Comparison of ENCODE assay signal across 8 cellular contexts in the genomic region with DNA sequence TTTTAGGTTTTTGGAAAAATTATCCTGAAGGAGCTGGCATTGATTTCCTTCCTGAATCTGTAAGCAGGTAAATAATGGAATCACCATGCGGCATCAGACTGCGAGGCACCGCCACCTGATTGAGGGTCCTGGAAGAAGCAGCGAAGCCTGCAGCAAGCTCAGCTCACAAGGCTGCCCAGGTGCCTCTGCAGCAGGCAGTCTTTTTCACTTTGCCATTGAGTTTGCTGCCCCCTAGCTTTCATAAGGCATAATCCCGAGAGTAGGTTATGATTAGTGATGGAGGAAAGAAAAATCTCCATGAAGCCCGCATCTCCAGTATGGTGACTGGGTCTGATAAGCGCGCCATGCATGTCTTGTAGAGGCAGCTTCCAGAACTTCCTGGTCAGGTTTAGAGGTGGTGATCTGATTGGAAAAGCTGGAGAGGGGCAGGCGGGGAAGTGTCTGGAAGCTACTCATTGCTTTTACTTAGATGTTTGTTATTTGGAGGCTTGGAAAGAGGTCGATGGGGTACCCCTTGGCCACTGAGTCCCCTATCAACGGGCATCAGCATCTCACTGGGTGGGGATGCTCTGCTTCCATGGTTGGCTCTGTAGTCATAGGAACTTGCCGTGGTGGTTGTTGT. TPM values are rescaled to one million over a fixed set of nuclear protein-coding genes. Genes with fewer than 3 reads are reported as not detected.
DNase-seq lines count a peak whose midpoint lies in the region; ATAC-seq and TF ChIP-seq lines count a peak whose summit lies in the region.

No MANE protein-coding gene starts in this region.

- peaks cover 0 to 2% (median 0%) of the 10 kb centered on the region in 7 donors for H3K4me1 Mint-ChIP-seq in naive thymus-derived CD4-positive, alpha-beta T cell

- no peak overlapping the region for H3K27ac ChIP-seq in VCaP
- H3K27ac ChIP-seq in esophagus muscularis mucosa (replicated peaks in 1 of 4): no peak overlapping the region
- H3K27ac ChIP-seq in naive thymus-derived CD4-positive, alpha-beta T cell (ENCODE audit: low read depth, low read length): no peak overlapping the region

- H3K36me3 Mint-ChIP-seq in naive thymus-derived CD4-positive, alpha-beta T cell: no peaks in the 10 kb centered on the region

- H3K4me1 ChIP-seq in esophagus muscularis mucosa: no peaks in the 10 kb centered on the region
- no peaks in the 10 kb centered on the region for H3K4me1 ChIP-seq in naive thymus-derived CD4-positive, alpha-beta T cell (ENCODE audit: control insufficient read depth in 2 of 2, insufficient read depth in 2 of 2, low read length in 2 of 2)

- no peaks in the 10 kb centered on the region for H3K36me3 ChIP-seq in esophagus muscularis mucosa
- H3K36me3 ChIP-seq in naive thymus-derived CD4-positive, alpha-beta T cell (ENCODE audit: control insufficient read depth in 2 of 3, insufficient read depth in 3 of 3, low read length in 3 of 3): no peaks in the 10 kb centered on the region

- H3K4me3 ChIP-seq in esophagus muscularis mucosa: no peak overlapping the region
- no peak overlapping the region for H3K4me3 ChIP-seq in naive thymus-derived CD4-positive, alpha-beta T cell (ENCODE audit: low read length)

- H3K27ac Mint-ChIP-seq in naive thymus-derived CD4-positive, alpha-beta T cell: no peak overlapping the region

- intact Hi-C loops in esophagus muscularis mucosa (cut with DNase I): loop anchor here (2.0 kb wide), 1 partner anchor 315 kb away; no protein-coding TSS in a partner anchor
- intact Hi-C loops in naive thymus-derived CD4-positive, alpha-beta T cell (cut with micrococcal nuclease): loop anchor here (1.0 to 10.0 kb wide), 3 partner anchors 315 to 461 kb away; no protein-coding TSS in a partner anchor

- no peaks in the 10 kb centered on the region for H3K9me3 ChIP-seq in esophagus muscularis mucosa
- H3K9me3 ChIP-seq in naive thymus-derived CD4-positive, alpha-beta T cell (ENCODE audit: control insufficient read depth in 2 of 3, low read length in 3 of 3): no peaks in the 10 kb centered on the region

- no peaks in the 10 kb centered on the region for H3K27me3 ChIP-seq in esophagus muscularis mucosa
- no peaks in the 10 kb centered on the region for H3K27me3 ChIP-seq in naive thymus-derived CD4-positive, alpha-beta T cell (ENCODE audit: control insufficient read depth in 2 of 2, insufficient read depth in 2 of 2, low read length in 2 of 2)

- peak; percentile 66 for TF ChIP-seq CTCF in GM20000 (IDR thresholded peaks at IDR 0.05; ENCODE audit: extremely low read depth, missing control alignments)
- peak; percentile 76 for TF ChIP-seq CTCF in VCaP (conservative IDR thresholded peaks at IDR 0.05)
- TF ChIP-seq CTCF in esophagus muscularis mucosa (IDR thresholded peaks at IDR 0.05): peak; percentile 47 to 65 (median 55)

- DNase-seq in DMS 273 treated with DMSO at 0.1 percent for 48 hours (lab: John Stamatoyannopoulos, UW) (peak; percentile 38), GM20000 (ENCODE audit: low spot score) (peak; percentile 55), NCI-H1930 (lab: John Stamatoyannopoulos, UW) (peak; percentile 41 to 53), esophagus muscularis mucosa (ENCODE audit: extremely low spot score) (no peak)
- peak in 4 of 9 donors; percentile 14 to 27 (median 19) for DNase-seq in naive thymus-derived CD4-positive, alpha-beta T cell

- CTCF ChIA-PET in naive thymus-derived CD4-positive, alpha-beta T cell (lab: Charles Lee): interaction anchor here (0.6 to 1.6 kb wide), 6 partner anchors 8 to 420 kb away, joined by 3 to 7 read pairs (median 3); no protein-coding TSS in a partner anchor

- H3K27me3 Mint-ChIP-seq in naive thymus-derived CD4-positive, alpha-beta T cell: peaks cover 0 to 14% (median 11%) of the 10 kb centered on the region in 5 donors

- whole genome bisulfite sequencing in esophagus muscularis mucosa: 54% methylated on average over 12 of the region's 12 CpGs

- ATAC-seq in naive thymus-derived CD4-positive, alpha-beta T cell: peak; percentile 66
- ATAC-seq in HG03039 (IDR thresholded peaks at IDR 0.05; ENCODE audit: unreplicated experiment): no peak
- no peak for ATAC-seq in GM19324 (IDR thresholded peaks at IDR 0.05; ENCODE audit: low FRiP score, unreplicated experiment)

- no peak overlapping the region for H3K4me3 Mint-ChIP-seq in naive thymus-derived CD4-positive, alpha-beta T cell

- TF ChIP-seq POLR2A in esophagus muscularis mucosa (IDR thresholded peaks at IDR 0.05; ENCODE audit: low read depth): no peak

- no peaks in the 10 kb centered on the region for H3K9me3 Mint-ChIP-seq in naive thymus-derived CD4-positive, alpha-beta T cell

- no peak for TF ChIP-seq EP300 in esophagus muscularis mucosa (IDR thresholded peaks at IDR 0.05)

- POLR2A ChIA-PET in naive thymus-derived CD4-positive, alpha-beta T cell (lab: Charles Lee): no interaction called here

RNA-seq across cellular contexts. Expression of a gene that starts 26.7 kb away (rescaled TPM):
- total RNA-seq in esophagus muscularis mucosa: not detected
- not detected for total RNA-seq in naive thymus-derived CD4-positive, alpha-beta T cell
- polyA plus RNA-seq in naive thymus-derived CD4-positive, alpha-beta T cell: not detected
